24 cellular contexts compared by ENCODE assay signal in the genomic region with DNA sequence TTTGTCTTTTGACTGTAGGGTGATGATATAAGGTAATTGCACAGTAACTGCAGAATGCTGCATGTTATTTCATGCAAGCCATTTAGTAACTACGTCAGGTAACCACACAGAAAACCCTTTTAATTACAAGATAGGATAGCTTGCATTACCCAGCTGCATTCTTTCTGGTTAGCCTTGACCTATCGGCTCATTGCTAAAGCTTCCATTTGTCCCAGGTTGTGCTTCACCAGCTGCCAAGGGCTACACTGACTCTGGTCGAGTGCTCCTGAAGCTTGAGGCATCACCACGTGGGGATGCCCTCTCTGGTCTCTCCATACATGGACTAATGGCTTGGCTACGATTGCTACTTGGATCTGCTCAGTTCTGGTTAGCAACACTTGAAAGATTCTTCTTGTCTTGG.
"Had no signal": no experiment of that assay in that cellular context is flagged by ENCODE, and none has a peak within 500 bp of the region (broad histone marks: within the 10 kb centered on the region; RNA-seq: fewer than 3 reads in every experiment).

No MANE protein-coding gene starts in this region.

- H3K9me3 ChIP-seq: colonic mucosa, heart right ventricle, lower lobe of right lung, right lobe of liver, stomach, suprapubic skin, transverse colon, vagina had no signal

- H3K27me3 ChIP-seq: brain microvascular endothelial cell, colonic mucosa, dorsolateral prefrontal cortex, heart right ventricle, right lobe of liver, stomach, suprapubic skin, transverse colon, vagina had no signal

- H3K4me1 Mint-ChIP-seq: activated naive CD8-positive, alpha-beta T cell treated with anti-CD3 and anti-CD28 coated beads, Interleukin-2, amount 10 ng/mL, durations not matched to agents 7 days and 5 days; central memory CD8-positive, alpha-beta T cell; naive B cell; stimulated activated memory B cell treated with anti-CD40 and anti-IgM and Interleukin-4, amounts not matched to agents 10 μg/mL and 1 μg/mL and 100 μg/mL, for 72 hours; T-helper 17 cell had no signal

- H3K4me3 ChIP-seq: colonic mucosa, dorsolateral prefrontal cortex, heart right ventricle, lower lobe of right lung, right lobe of liver, stomach, suprapubic skin, transverse colon, vagina had no signal

- H3K27ac ChIP-seq: brain microvascular endothelial cell, colonic mucosa, heart right ventricle, lower lobe of right lung, right lobe of liver, stomach, suprapubic skin, transverse colon, vagina had no signal

- H3K36me3 ChIP-seq: brain microvascular endothelial cell, colonic mucosa, heart right ventricle, lower lobe of right lung, right lobe of liver, stomach, suprapubic skin, transverse colon, vagina had no signal

- ATAC-seq: heart right ventricle; left lobe of liver; lower lobe of right lung; right lobe of liver; stimulated activated memory B cell treated with anti-CD40 and anti-IgM and Interleukin-4, amounts not matched to agents 10 μg/mL and 1 μg/mL and 100 μg/mL, for 72 hours; T-helper 17 cell had no signal

- H3K27ac Mint-ChIP-seq: activated CD4-positive, alpha-beta memory T cell treated with anti-CD3 and anti-CD28 coated beads for 36 hours; activated naive CD4-positive, alpha-beta T cell treated with anti-CD3 and anti-CD28 coated beads for 36 hours; activated naive CD8-positive, alpha-beta T cell treated with anti-CD3 and anti-CD28 coated beads, Interleukin-2, amount 10 ng/mL, durations not matched to agents 7 days and 5 days; naive B cell; stimulated activated memory B cell treated with anti-CD40 and anti-IgM and Interleukin-4, amounts not matched to agents 10 μg/mL and 1 μg/mL and 100 μg/mL, for 72 hours; T-helper 17 cell had no signal

- DNase-seq: activated CD4-positive, alpha-beta memory T cell treated with anti-CD3 and anti-CD28 coated beads for 36 hours; activated CD4-positive, alpha-beta T cell treated with anti-CD3 and anti-CD28 coated beads for 48 hours; activated effector memory CD4-positive, alpha-beta T cell treated with Interleukin-2 at 50 U/mL for 16 hours; activated naive CD4-positive, alpha-beta T cell treated with anti-CD3 and anti-CD28 coated beads for 36 hours; activated naive CD8-positive, alpha-beta T cell treated with anti-CD3 and anti-CD28 coated beads, Interleukin-2, amount 10 ng/mL, durations not matched to agents 7 days and 5 days; activated T-cell treated with anti-CD3 and anti-CD28 coated beads, Interleukin-2, amount 50 U/mL, for 48 hours; amygdala; brain microvascular endothelial cell; colonic mucosa; dorsolateral prefrontal cortex; heart right ventricle; lower lobe of right lung; naive B cell; nucleus accumbens; right lobe of liver; small intestine; stomach; T-helper 17 cell; transverse colon had no signal

- H3K27me3 Mint-ChIP-seq: activated CD4-positive, alpha-beta memory T cell treated with anti-CD3 and anti-CD28 coated beads for 36 hours; activated naive CD8-positive, alpha-beta T cell treated with anti-CD3 and anti-CD28 coated beads, Interleukin-2, amount 10 ng/mL, durations not matched to agents 7 days and 5 days; central memory CD8-positive, alpha-beta T cell; naive B cell; stimulated activated memory B cell treated with anti-CD40 and anti-IgM and Interleukin-4, amounts not matched to agents 10 μg/mL and 1 μg/mL and 100 μg/mL, for 72 hours; T-helper 17 cell had no signal

- H3K4me3 Mint-ChIP-seq: activated CD4-positive, alpha-beta memory T cell treated with anti-CD3 and anti-CD28 coated beads for 36 hours; activated naive CD4-positive, alpha-beta T cell treated with anti-CD3 and anti-CD28 coated beads for 36 hours; activated naive CD8-positive, alpha-beta T cell treated with anti-CD3 and anti-CD28 coated beads, Interleukin-2, amount 10 ng/mL, durations not matched to agents 7 days and 5 days; central memory CD8-positive, alpha-beta T cell; naive B cell; stimulated activated memory B cell treated with anti-CD40 and anti-IgM and Interleukin-4, amounts not matched to agents 10 μg/mL and 1 μg/mL and 100 μg/mL, for 72 hours; T-helper 17 cell had no signal

- H3K9me3 Mint-ChIP-seq: activated CD4-positive, alpha-beta memory T cell treated with anti-CD3 and anti-CD28 coated beads for 36 hours; activated naive CD4-positive, alpha-beta T cell treated with anti-CD3 and anti-CD28 coated beads for 36 hours; central memory CD8-positive, alpha-beta T cell; stimulated activated memory B cell treated with anti-CD40 and anti-IgM and Interleukin-4, amounts not matched to agents 10 μg/mL and 1 μg/mL and 100 μg/mL, for 72 hours had no signal

- H3K4me1 ChIP-seq: colonic mucosa, lower lobe of right lung, right lobe of liver, suprapubic skin had no signal
